18 cellular contexts compared by ENCODE assay signal in the genomic region with DNA sequence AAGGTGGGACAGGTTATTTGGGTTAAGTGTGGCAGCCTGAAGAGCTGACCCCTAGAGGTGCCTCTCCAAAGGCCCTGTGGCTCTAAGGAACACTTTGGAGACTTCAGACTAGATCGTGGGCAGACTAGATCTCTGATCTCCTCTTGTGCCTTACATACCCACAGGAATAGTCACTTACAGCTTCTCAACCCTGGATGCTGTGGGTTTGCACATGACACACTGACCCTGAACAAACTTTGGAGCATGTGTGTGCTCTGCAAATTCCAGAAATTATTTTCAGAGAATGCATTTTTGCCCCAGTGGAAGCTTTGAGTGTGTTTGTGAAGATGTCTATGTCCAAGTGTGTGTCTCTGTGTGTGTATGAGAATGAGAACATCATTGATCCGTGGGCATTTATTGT.
DNase-seq lines count a peak whose midpoint lies in the region; ATAC-seq and TF ChIP-seq lines count a peak whose summit lies in the region.
"Had no signal": no experiment of that assay in that cellular context is flagged by ENCODE, and none has a peak within 500 bp of the region (broad histone marks: within the 10 kb centered on the region; RNA-seq: fewer than 3 reads in every experiment).

No MANE protein-coding gene starts in this region.

- 81 to 89% methylated on average over 1 to 2 of the region's 2 CpGs for WGBS in endodermal cell (ENCODE audit: insufficient coverage in 1 of 2, insufficient read length in 1 of 2), 2 experiments

- no peak for ATAC-seq in stimulated activated naive CD8-positive, alpha-beta T cell treated with anti-CD3 and anti-CD28 coated beads, Interleukin-15, amount 100 ng/mL, for 72 hours
- no peak for ATAC-seq in stimulated activated naive CD8-positive, alpha-beta T cell treated with anti-CD3 and anti-CD28 coated beads, Interleukin-15, Interleukin-2, amounts not matched to agents 100 U/mL and 50 U/mL, for 24 hours
- ATAC-seq: K562, PC-3 had no signal

- no peaks in the 10 kb centered on the region for H3K27me3 ChIP-seq in Karpas-422 (ENCODE audit: low read length)
- H3K27me3 ChIP-seq in endodermal cell (ENCODE audit: control insufficient read depth, insufficient read depth, low read length, poor library complexity, severe bottlenecking), result no peaks in the 10 kb centered on the region
- H3K27me3 ChIP-seq: SJCRH30 had no signal

- no peaks in the 10 kb centered on the region for H3K9me3 ChIP-seq in Karpas-422 (ENCODE audit: low read length)
- no peaks in the 10 kb centered on the region for H3K9me3 ChIP-seq in endodermal cell (ENCODE audit: control insufficient read depth, low read length)
- H3K9me3 ChIP-seq: SJCRH30 had no signal

- no peak for TF ChIP-seq CTCF in chondrocyte (IDR thresholded peaks at IDR 0.05)
- no peak for TF ChIP-seq CTCF in GM13977 (IDR thresholded peaks at IDR 0.05; ENCODE audit: extremely low read depth, insufficient read depth, missing control alignments)
- TF ChIP-seq CTCF in endodermal cell (conservative IDR thresholded peaks at IDR 0.05), result no peak

- H4K20me1 ChIP-seq in Karpas-422 (ENCODE audit: insufficient read depth, low read depth, low read length), result no peaks in the 10 kb centered on the region

- H3K9ac ChIP-seq in Karpas-422 (ENCODE audit: low read length), result no peak overlapping the region
- no peak overlapping the region for H3K9ac ChIP-seq in endodermal cell (ENCODE audit: extremely low read depth, low read length, poor library complexity, severe bottlenecking)

- in situ Hi-C loops in GM13977 (cut with MboI; ENCODE audit: low pct_unique_long_range_greater_than_20kb, low sequenced_read_pairs, unreplicated experiment), result no loop called here

- no peak overlapping the region for H3K27ac ChIP-seq in Karpas-422 (ENCODE audit: low read length)
- H3K27ac ChIP-seq in endodermal cell (ENCODE audit: low read depth, low read length), result no peak overlapping the region
- H3K27ac ChIP-seq: RWPE1, SJCRH30 had no signal

- H3K4me1 ChIP-seq in Karpas-422 (ENCODE audit: low read length) (no peaks in the 10 kb centered on the region), endodermal cell (ENCODE audit: control insufficient read depth, insufficient read depth, low read length) (no peaks in the 10 kb centered on the region)
- H3K4me1 ChIP-seq: SJCRH30 had no signal

- no peak overlapping the region for H3K4me3 Mint-ChIP-seq in stimulated activated naive CD8-positive, alpha-beta T cell treated with anti-CD3 and anti-CD28 coated beads, Interleukin-15, amount 100 ng/mL, for 72 hours
- H3K4me3 Mint-ChIP-seq in chondrocyte (ENCODE audit: unreplicated experiment) (no peak overlapping the region), endodermal cell (no peak overlapping the region)
- H3K4me3 Mint-ChIP-seq: CD14-positive monocyte had no signal

- no peak overlapping the region for H3K4me3 ChIP-seq in Karpas-422 (ENCODE audit: low read length)
- H3K4me3 ChIP-seq in endodermal cell (ENCODE audit: low read length), result no peak overlapping the region
- H3K4me3 ChIP-seq: K562, SJCRH30 had no signal

- H3K36me3 Mint-ChIP-seq in chondrocyte (ENCODE audit: low read depth), result no peaks in the 10 kb centered on the region
- no peaks in the 10 kb centered on the region for H3K36me3 Mint-ChIP-seq in endodermal cell (ENCODE audit: low read depth)
- H3K36me3 Mint-ChIP-seq: CD14-positive monocyte had no signal

- H3K4me2 ChIP-seq in Karpas-422 (ENCODE audit: low read depth, low read length, poor library complexity, severe bottlenecking), result no peak overlapping the region

- H3K9me3 Mint-ChIP-seq in stimulated activated naive CD8-positive, alpha-beta T cell treated with anti-CD3 and anti-CD28 coated beads, Interleukin-15, amount 100 ng/mL, for 72 hours, result no peaks in the 10 kb centered on the region
- H3K9me3 Mint-ChIP-seq in chondrocyte (ENCODE audit: low read depth), result no peaks in the 10 kb centered on the region
- H3K9me3 Mint-ChIP-seq in endodermal cell, result no peaks in the 10 kb centered on the region
- H3K9me3 Mint-ChIP-seq: CD14-positive monocyte had no signal

- H2AFZ ChIP-seq in Karpas-422 (ENCODE audit: low read length), result no peak overlapping the region

- no peaks in the 10 kb centered on the region for H3K79me2 ChIP-seq in Karpas-422 (ENCODE audit: low read length)

- DNase-seq in stimulated activated naive CD8-positive, alpha-beta T cell treated with anti-CD3 and anti-CD28 coated beads, Interleukin-15, amount 100 ng/mL, for 72 hours, result no peak
- DNase-seq in stimulated activated naive CD8-positive, alpha-beta T cell treated with anti-CD3 and anti-CD28 coated beads, Interleukin-15, Interleukin-2, amounts not matched to agents 100 U/mL and 50 U/mL, for 24 hours, result no peak
- DNase-seq in chondrocyte (ENCODE audit: low spot score) (no peak), myocyte (ENCODE audit: low read depth) (peak; percentile 1), Karpas-422 (no peak), GM13977 (ENCODE audit: low spot score) (no peak), endodermal cell (no peak), nucleus accumbens (lab: John Stamatoyannopoulos, UW) (no peak)
- DNase-seq: COR-L47, DMS153, NCI-H1436, NCI-H2029 treated with DMSO at 0.1 percent for 48 hours, NCI-H748 treated with DMSO at 0.1 percent for 48 hours, PC-3 had no signal

- H3K4me1 Mint-ChIP-seq in stimulated activated naive CD8-positive, alpha-beta T cell treated with anti-CD3 and anti-CD28 coated beads, Interleukin-15, amount 100 ng/mL, for 72 hours, result peaks cover 19% of the 10 kb centered on the region
- H3K4me1 Mint-ChIP-seq in chondrocyte (ENCODE audit: low read depth) (peaks cover 20% of the 10 kb centered on the region), endodermal cell (no peaks in the 10 kb centered on the region)
- H3K4me1 Mint-ChIP-seq: CD14-positive monocyte had no signal

- peaks cover 56% of the 10 kb centered on the region for H3K27me3 Mint-ChIP-seq in stimulated activated naive CD8-positive, alpha-beta T cell treated with anti-CD3 and anti-CD28 coated beads, Interleukin-15, amount 100 ng/mL, for 72 hours
- H3K27me3 Mint-ChIP-seq in chondrocyte (ENCODE audit: low read depth), result no peaks in the 10 kb centered on the region
- H3K27me3 Mint-ChIP-seq in endodermal cell (ENCODE audit: insufficient read depth), result peaks cover 8% of the 10 kb centered on the region

- no peaks in the 10 kb centered on the region for H3K9me2 ChIP-seq in Karpas-422 (replicated peaks; ENCODE audit: insufficient read depth, low read length)

- H3K27ac Mint-ChIP-seq in stimulated activated naive CD8-positive, alpha-beta T cell treated with anti-CD3 and anti-CD28 coated beads, Interleukin-15, amount 100 ng/mL, for 72 hours, result peak overlapping the region; percentile 46 to 83
- H3K27ac Mint-ChIP-seq in chondrocyte (ENCODE audit: unreplicated experiment) (peak overlapping the region; percentile 53), endodermal cell (no peak overlapping the region)
- H3K27ac Mint-ChIP-seq: CD14-positive monocyte had no signal

- H3K36me3 ChIP-seq in Karpas-422 (ENCODE audit: insufficient read depth, low read length) (no peaks in the 10 kb centered on the region), endodermal cell (ENCODE audit: control insufficient read depth, insufficient read depth, low read length) (no peaks in the 10 kb centered on the region)
- H3K36me3 ChIP-seq: SJCRH30 had no signal
